1 cellular context compared by ENCODE assay signal in the genomic region with DNA sequence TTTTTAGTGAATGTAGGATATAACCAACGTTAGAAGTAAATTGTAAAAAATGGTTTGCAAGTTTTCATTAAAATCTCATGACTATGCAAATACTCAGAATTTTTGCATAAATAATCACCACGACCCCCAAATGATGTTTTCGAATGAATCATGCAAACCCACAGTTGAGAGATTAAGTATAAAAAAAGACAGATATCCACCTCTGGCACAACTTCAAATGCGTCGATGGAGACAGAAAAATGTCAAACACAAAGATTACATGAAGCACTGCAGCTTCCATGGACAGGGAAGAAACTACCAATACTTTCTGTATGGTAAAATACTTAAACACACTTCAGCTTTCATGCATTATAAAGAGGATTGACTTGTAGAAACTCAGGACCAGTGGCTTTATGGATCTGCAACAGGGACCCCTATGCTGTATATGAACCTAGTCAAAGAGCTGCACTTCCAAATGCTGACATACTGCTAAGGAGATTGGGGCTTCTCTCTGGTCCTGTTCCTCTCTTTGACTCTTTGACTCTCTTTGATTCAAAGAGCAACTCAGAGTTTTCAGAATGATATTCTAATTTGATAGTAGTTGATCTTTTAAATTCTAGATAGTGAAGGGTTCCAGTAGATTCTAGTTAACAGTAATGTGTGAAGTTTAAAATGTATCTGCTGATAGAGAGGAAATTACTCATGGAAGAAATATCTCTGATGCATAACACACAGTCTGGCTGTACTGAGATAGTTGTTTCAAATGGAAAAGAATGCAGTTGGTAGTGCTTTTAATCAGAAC.
A peak's percentile ranks its signal among the peaks of the same experiment; 100 is the strongest.
TF ChIP-seq lines count a peak whose summit lies in the region.

No MANE protein-coding gene starts in this region.

TF ChIP-seq in SK-N-SH, 30 proteins besides CTCF, POLR2A, EP300 and RAD21 (continued from another document):
- TF ChIP-seq FOSL2 (IDR thresholded peaks at IDR 0.05; ENCODE audit: borderline replicate concordance, low read depth) (peak; percentile 71), JUND (IDR thresholded peaks at IDR 0.05) (peak; percentile 85), ELF1 (IDR thresholded peaks at IDR 0.05) (no peak), TEAD4 (IDR thresholded peaks at IDR 0.05; ENCODE audit: borderline replicate concordance, insufficient read depth) (peak; percentile 58; the same call in 1 of the 2 replicates), PBX3 (IDR thresholded peaks at IDR 0.05) (peak; percentile 52), MXI1 (IDR thresholded peaks at IDR 0.05; ENCODE audit: low read depth, low read length) (no peak), EZH2phosphoT487 (IDR thresholded peaks at IDR 0.05; ENCODE audit: borderline replicate concordance, low read depth) (no peak), USF2 (IDR thresholded peaks at IDR 0.05; ENCODE audit: borderline replicate concordance, low read depth, low read length) (no peak), SMC3 (IDR thresholded peaks at IDR 0.05; ENCODE audit: low read depth, low read length) (no peak), REST (IDR thresholded peaks at IDR 0.05; ENCODE audit: low read depth, low read length) (no peak), NFIC (IDR thresholded peaks at IDR 0.05; ENCODE audit: borderline replicate concordance) (peak; percentile 52; the same call in 1 of the 2 replicates)
- TF ChIP-seq, protein P1, sequence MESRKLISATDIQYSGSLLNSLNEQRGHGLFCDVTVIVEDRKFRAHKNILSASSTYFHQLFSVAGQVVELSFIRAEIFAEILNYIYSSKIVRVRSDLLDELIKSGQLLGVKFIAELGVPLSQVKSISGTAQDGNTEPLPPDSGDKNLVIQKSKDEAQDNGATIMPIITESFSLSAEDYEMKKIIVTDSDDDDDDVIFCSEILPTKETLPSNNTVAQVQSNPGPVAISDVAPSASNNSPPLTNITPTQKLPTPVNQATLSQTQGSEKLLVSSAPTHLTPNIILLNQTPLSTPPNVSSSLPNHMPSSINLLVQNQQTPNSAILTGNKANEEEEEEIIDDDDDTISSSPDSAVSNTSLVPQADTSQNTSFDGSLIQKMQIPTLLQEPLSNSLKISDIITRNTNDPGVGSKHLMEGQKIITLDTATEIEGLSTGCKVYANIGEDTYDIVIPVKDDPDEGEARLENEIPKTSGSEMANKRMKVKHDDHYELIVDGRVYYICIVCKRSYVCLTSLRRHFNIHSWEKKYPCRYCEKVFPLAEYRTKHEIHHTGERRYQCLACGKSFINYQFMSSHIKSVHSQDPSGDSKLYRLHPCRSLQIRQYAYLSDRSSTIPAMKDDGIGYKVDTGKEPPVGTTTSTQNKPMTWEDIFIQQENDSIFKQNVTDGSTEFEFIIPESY (IDR thresholded peaks at IDR 0.05; ENCODE audit: borderline replicate concordance, low read depth), result no peak
